8 cellular contexts compared by ENCODE assay signal in genomic region chr11:103091810-103092524, GRCh38. TPM values are rescaled to one million over a fixed set of nuclear protein-coding genes. Genes with fewer than 3 reads are reported as not detected.
DNase-seq lines count a peak whose midpoint lies in the region; TF ChIP-seq lines count a peak whose summit lies in the region.

TSS of gene DCUN1D5 (minus strand) at chr11:103092160. CDS start at chr11:103091872, 288 bp downstream.

- H3K79me2 ChIP-seq in H9 (ENCODE audit: insufficient read depth, low read length) = peaks cover 18% of the 10 kb centered on the region; the same call in 1 of the 2 replicates

- peak within 1 kb of the TSS; percentile 89 to 92 for H3K4me3 Mint-ChIP-seq in H9
- H3K4me3 Mint-ChIP-seq in nephron = peak within 1 kb of the TSS; percentile 97 to 98 (median 97)
- peak within 1 kb of the TSS; percentile 96 for H3K4me3 Mint-ChIP-seq in stimulated activated naive CD8-positive, alpha-beta T cell treated with anti-CD3 and anti-CD28 coated beads, Interleukin-15, Interleukin-2, amounts not matched to agents 100 ng/mL and 50 ng/mL, for 24 hours

- no peak within 1 kb of the TSS for H3T11ph ChIP-seq in H9 (ENCODE audit: low read length)

- no peaks in the 10 kb centered on the region for H4K20me1 ChIP-seq in H9 (ENCODE audit: control insufficient read depth, insufficient read depth, insufficient read length)

- no peaks in the 10 kb centered on the region for H3K4me1 ChIP-seq in H9 (ENCODE audit: insufficient read depth, low read length)

- peaks cover 13 to 25% (median 20%) of the 10 kb centered on the region in 3 experiments; a peak in 6 of 7 replicates for H3K36me3 Mint-ChIP-seq in H9 (ENCODE audit: insufficient read depth in 1 of 3, low read depth in 3 of 3)
- peaks cover 11% of the 10 kb centered on the region for H3K36me3 Mint-ChIP-seq in nephron (ENCODE audit: low read depth)
- H3K36me3 Mint-ChIP-seq in stimulated activated naive CD8-positive, alpha-beta T cell treated with anti-CD3 and anti-CD28 coated beads, Interleukin-15, Interleukin-2, amounts not matched to agents 100 ng/mL and 50 ng/mL, for 24 hours (ENCODE audit: low read depth) = peaks cover 28% of the 10 kb centered on the region

- no peaks in the 10 kb centered on the region for H3K79me1 ChIP-seq in H9 (ENCODE audit: insufficient read depth, low read depth, low read length, poor library complexity, severe bottlenecking)

- no peak within 1 kb of the TSS for H4K5ac ChIP-seq in H9 (ENCODE audit: insufficient read length, low read depth, low read length)

- H2BK20ac ChIP-seq in H9 (ENCODE audit: low read depth, low read length, poor library complexity, severe bottlenecking) = no peak within 1 kb of the TSS

- H2BK5ac ChIP-seq in H9 (ENCODE audit: insufficient read length, low read length) = no peak within 1 kb of the TSS

- H3K4me1 Mint-ChIP-seq in H9 = peaks cover 15 to 16% of the 10 kb centered on the region in 2 experiments
- H3K4me1 Mint-ChIP-seq in nephron = peaks cover 32% of the 10 kb centered on the region
- H3K4me1 Mint-ChIP-seq in stimulated activated naive CD8-positive, alpha-beta T cell treated with anti-CD3 and anti-CD28 coated beads, Interleukin-15, Interleukin-2, amounts not matched to agents 100 ng/mL and 50 ng/mL, for 24 hours (ENCODE audit: low read depth) = peaks cover 29% of the 10 kb centered on the region

- H3K9me3 ChIP-seq in H9 (ENCODE audit: control insufficient read depth, low read depth, low read length) (no peaks in the 10 kb centered on the region), MG63 (no peaks in the 10 kb centered on the region)

- TF ChIP-seq CTCF in H9 (conservative IDR thresholded peaks at IDR 0.05) = no peak
- TF ChIP-seq CTCF in fibroblast of the aortic adventitia (IDR thresholded peaks at IDR 0.05; ENCODE audit: insufficient read depth, low read length) = no peak
- TF ChIP-seq CTCF in nephron (IDR thresholded peaks at IDR 0.05; ENCODE audit: unreplicated experiment in 3 of 3) = no peak

- no peak within 1 kb of the TSS for H3K56ac ChIP-seq in H9 (ENCODE audit: insufficient read length, low read depth, low read length)

- H3K27ac Mint-ChIP-seq in H9 = peak within 1 kb of the TSS; percentile 89 to 97 (median 96)
- peak within 1 kb of the TSS; percentile 94 to 98 (median 98) for H3K27ac Mint-ChIP-seq in nephron
- peak within 1 kb of the TSS; percentile 94 for H3K27ac Mint-ChIP-seq in stimulated activated naive CD8-positive, alpha-beta T cell treated with anti-CD3 and anti-CD28 coated beads, Interleukin-15, Interleukin-2, amounts not matched to agents 100 ng/mL and 50 ng/mL, for 24 hours

- H3K4me3 ChIP-seq in MG63 = peak within 1 kb of the TSS; percentile 98
- peak within 1 kb of the TSS; percentile 84 for H3K4me3 ChIP-seq in fibroblast of the aortic adventitia (ENCODE audit: low read depth, low read length)

- peak within 1 kb of the TSS; percentile 69 for H2BK120ac ChIP-seq in H9 (ENCODE audit: low read depth, low read length, poor library complexity, severe bottlenecking)

- H2BK15ac ChIP-seq in H9 (ENCODE audit: low read depth, low read length) = no peak within 1 kb of the TSS

- H3K27me3 Mint-ChIP-seq in H9 (ENCODE audit: low read depth) = peaks cover 12% of the 10 kb centered on the region
- H3K27me3 Mint-ChIP-seq in nephron (ENCODE audit: low read depth) = peaks cover 23% of the 10 kb centered on the region
- H3K27me3 Mint-ChIP-seq in stimulated activated naive CD8-positive, alpha-beta T cell treated with anti-CD3 and anti-CD28 coated beads, Interleukin-15, Interleukin-2, amounts not matched to agents 100 ng/mL and 50 ng/mL, for 24 hours = peaks cover 32% of the 10 kb centered on the region

- H3K36me3 ChIP-seq in MG63 = peaks cover 32% of the 10 kb centered on the region

- H3K4me2 ChIP-seq in H9 (ENCODE audit: insufficient read depth, insufficient read length, low read length) = peak within 1 kb of the TSS; percentile 90

- no peak within 1 kb of the TSS; the same call in 1 of the 2 replicates for H3K4ac ChIP-seq in H9 (ENCODE audit: low read depth, low read length)

- H3K9me3 Mint-ChIP-seq in H9 = no peaks in the 10 kb centered on the region
- H3K9me3 Mint-ChIP-seq in nephron = no peaks in the 10 kb centered on the region
- H3K9me3 Mint-ChIP-seq in stimulated activated naive CD8-positive, alpha-beta T cell treated with anti-CD3 and anti-CD28 coated beads, Interleukin-15, Interleukin-2, amounts not matched to agents 100 ng/mL and 50 ng/mL, for 24 hours = no peaks in the 10 kb centered on the region

- no peak within 1 kb of the TSS for H3K27ac ChIP-seq in H9 (ENCODE audit: insufficient read length, low read depth, low read length)

- peak within 1 kb of the TSS; percentile 51 for H3K14ac ChIP-seq in H9 (ENCODE audit: insufficient read depth, low read length)

- no peak within 1 kb of the TSS for H2AK5ac ChIP-seq in H9 (ENCODE audit: insufficient read length, low read length)

- no CpG with 5 or more reads among the region's 54 CpGs for WGBS in H9 (ENCODE audit: extremely low coverage, insufficient read length, low lambda C conversion rate)

- peak within 1 kb of the TSS; percentile 81 for H3K18ac ChIP-seq in H9 (ENCODE audit: insufficient read length, low read depth, low read length)

- no peak within 1 kb of the TSS for H2BK12ac ChIP-seq in H9 (ENCODE audit: insufficient read length, low read depth, low read length)

- peaks cover 5% of the 10 kb centered on the region for H3K23me2 ChIP-seq in H9 (ENCODE audit: insufficient read length, low read depth, low read length, poor library complexity, severe bottlenecking)

- peak; percentile 97 for DNase-seq in ELR (ENCODE audit: low read depth)
- peak; percentile 98 for DNase-seq in H9
- DNase-seq in MG63 = peak; percentile 98
- DNase-seq in SHP77 treated with DMSO at 0.1 percent for 48 hours (lab: John Stamatoyannopoulos, UW) = peak; percentile 86
- peak; percentile 98 for DNase-seq in activated effector memory CD4-positive, alpha-beta T cell treated with anti-CD3 and anti-CD28 coated beads, Interleukin-2, amount 50 U/mL, for 16 hours
- DNase-seq in fibroblast of the aortic adventitia (ENCODE audit: low read depth) = peak; percentile 94

- no peak within 1 kb of the TSS for H4K8ac ChIP-seq in H9 (replicated peaks; ENCODE audit: insufficient read length, low read depth, low read length)

- no peak within 1 kb of the TSS for H4K91ac ChIP-seq in H9 (ENCODE audit: insufficient read length, low read depth, low read length)

- H3K23ac ChIP-seq in H9 (ENCODE audit: insufficient read length, low read depth, low read length) = no peak within 1 kb of the TSS

- H3K27me3 ChIP-seq in H9 (ENCODE audit: insufficient read depth, low read length) (no peaks in the 10 kb centered on the region), MG63 (no peaks in the 10 kb centered on the region)

- no peak within 1 kb of the TSS for H2AFZ ChIP-seq in H9 (ENCODE audit: low read length)

- H3K9ac ChIP-seq in H9 (ENCODE audit: extremely low read depth, insufficient read length, low read length) = peak within 1 kb of the TSS; percentile 93

RNA-seq across cellular contexts. Expression of gene DCUN1D5, which starts in this region (rescaled TPM):
- total RNA-seq in H9 (2021) (86.7 and 89.3 TPM in 2 replicates), fibroblast of the aortic adventitia (ENCODE audit: low replicate concordance) (55.9 and 136 TPM in 2 replicates)
- 167 and 222 TPM in 2 replicates for total RNA-seq in MG63 (2014; rRNA removed; shearing (Covaris generic); ENCODE audit: low replicate concordance)
